Comparison of ENCODE assay signal across 10 cellular contexts in the genomic region with DNA sequence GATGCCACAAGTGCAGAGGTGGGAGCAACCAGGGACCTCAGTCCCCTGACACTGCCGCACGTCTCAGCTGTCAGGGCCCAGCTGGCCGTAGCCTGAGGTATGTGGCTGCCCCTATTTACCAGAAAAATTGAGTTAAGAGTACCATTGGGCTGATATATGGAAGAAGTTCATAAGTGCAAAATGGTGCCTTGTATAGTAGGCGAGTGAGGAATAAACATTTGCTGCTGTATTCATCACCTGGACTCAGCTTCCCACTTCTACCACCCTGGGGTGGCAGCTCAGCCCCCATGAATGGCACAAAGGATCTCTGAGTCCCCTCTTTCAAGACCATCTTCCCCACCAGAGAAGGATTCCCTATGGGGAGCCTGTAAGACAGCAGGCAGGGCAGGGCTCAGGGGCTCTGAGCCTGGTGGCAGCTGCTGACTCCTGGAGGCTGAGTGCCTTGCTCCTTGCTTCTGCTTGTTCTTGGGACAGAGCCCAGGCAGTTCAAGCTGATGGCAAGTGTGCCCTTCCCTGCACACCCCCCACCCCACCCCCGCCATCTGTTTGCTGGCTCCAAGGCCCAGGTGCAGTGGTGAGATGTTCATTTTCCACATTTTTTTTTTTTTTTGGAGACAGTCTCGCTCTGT. TPM values are rescaled to one million over a fixed set of nuclear protein-coding genes. Genes with fewer than 3 reads are reported as not detected.
A peak's percentile ranks its signal among the peaks of the same experiment; 100 is the strongest.
DNase-seq lines count a peak whose midpoint lies in the region; ATAC-seq and TF ChIP-seq lines count a peak whose summit lies in the region.
"Had no signal": no experiment of that assay in that cellular context is flagged by ENCODE, and none has a peak within 500 bp of the region (broad histone marks: within the 10 kb centered on the region; RNA-seq: fewer than 3 reads in every experiment).

No MANE protein-coding gene starts in this region.

- no peak for TF ChIP-seq CTCF in GM12865 (IDR thresholded peaks at IDR 0.05; ENCODE audit: insufficient read depth, low read depth, low read length, missing control alignments)
- no peak for TF ChIP-seq CTCF in fibroblast of mammary gland (conservative IDR thresholded peaks at IDR 0.05; ENCODE audit: control insufficient read depth, insufficient read depth, low read depth, low read length)

- H3K4me1 ChIP-seq in BLaER1: peaks cover 81% of the 10 kb centered on the region

- H3K9me3 ChIP-seq in BLaER1: no peaks in the 10 kb centered on the region

- H3K4me3 ChIP-seq in BLaER1 (0 out of 2 replicates have a peak overlapping the region, but pooled peaks have one; percentile 14), GM12865 (ENCODE audit: low read depth, low read length) (no peak overlapping the region), fibroblast of mammary gland (ENCODE audit: control insufficient read depth, low read depth, low read length) (no peak overlapping the region)

- H3K9ac ChIP-seq in BLaER1: peak overlapping the region; percentile 98

- peak overlapping the region; percentile 98 for H3K4me2 ChIP-seq in BLaER1

- no peaks in the 10 kb centered on the region for H3K27me3 ChIP-seq in BLaER1

- peaks cover 95% of the 10 kb centered on the region for H3K36me3 ChIP-seq in BLaER1

- no peak for ATAC-seq in HG03460 (IDR thresholded peaks at IDR 0.05; ENCODE audit: unreplicated experiment)
- ATAC-seq in HG03045 (IDR thresholded peaks at IDR 0.05; ENCODE audit: unreplicated experiment): no peak
- ATAC-seq: sciatic nerve had no signal

- H4K20me1 ChIP-seq in BLaER1: peaks cover 97% of the 10 kb centered on the region

- peak overlapping the region; percentile 97 for H3K27ac ChIP-seq in BLaER1

- peak; percentile 61 for DNase-seq in GM12865 (ENCODE audit: low read depth)
- DNase-seq in fibroblast of mammary gland (ENCODE audit: low read depth): peak; percentile 43
- DNase-seq in stimulated activated naive CD4-positive, alpha-beta T cell treated with Interleukin-2 at 50 U/mL for 16 hours (lab: John Stamatoyannopoulos, UW): no peak
- no peak for DNase-seq in GOT3 (lab: John Stamatoyannopoulos, UW)
- DNase-seq: kidney glomerular epithelial cell had no signal

TF ChIP-seq in PFSK-1, 5 proteins besides CTCF, POLR2A, EP300 and RAD21:
- TF ChIP-seq, protein P1, sequence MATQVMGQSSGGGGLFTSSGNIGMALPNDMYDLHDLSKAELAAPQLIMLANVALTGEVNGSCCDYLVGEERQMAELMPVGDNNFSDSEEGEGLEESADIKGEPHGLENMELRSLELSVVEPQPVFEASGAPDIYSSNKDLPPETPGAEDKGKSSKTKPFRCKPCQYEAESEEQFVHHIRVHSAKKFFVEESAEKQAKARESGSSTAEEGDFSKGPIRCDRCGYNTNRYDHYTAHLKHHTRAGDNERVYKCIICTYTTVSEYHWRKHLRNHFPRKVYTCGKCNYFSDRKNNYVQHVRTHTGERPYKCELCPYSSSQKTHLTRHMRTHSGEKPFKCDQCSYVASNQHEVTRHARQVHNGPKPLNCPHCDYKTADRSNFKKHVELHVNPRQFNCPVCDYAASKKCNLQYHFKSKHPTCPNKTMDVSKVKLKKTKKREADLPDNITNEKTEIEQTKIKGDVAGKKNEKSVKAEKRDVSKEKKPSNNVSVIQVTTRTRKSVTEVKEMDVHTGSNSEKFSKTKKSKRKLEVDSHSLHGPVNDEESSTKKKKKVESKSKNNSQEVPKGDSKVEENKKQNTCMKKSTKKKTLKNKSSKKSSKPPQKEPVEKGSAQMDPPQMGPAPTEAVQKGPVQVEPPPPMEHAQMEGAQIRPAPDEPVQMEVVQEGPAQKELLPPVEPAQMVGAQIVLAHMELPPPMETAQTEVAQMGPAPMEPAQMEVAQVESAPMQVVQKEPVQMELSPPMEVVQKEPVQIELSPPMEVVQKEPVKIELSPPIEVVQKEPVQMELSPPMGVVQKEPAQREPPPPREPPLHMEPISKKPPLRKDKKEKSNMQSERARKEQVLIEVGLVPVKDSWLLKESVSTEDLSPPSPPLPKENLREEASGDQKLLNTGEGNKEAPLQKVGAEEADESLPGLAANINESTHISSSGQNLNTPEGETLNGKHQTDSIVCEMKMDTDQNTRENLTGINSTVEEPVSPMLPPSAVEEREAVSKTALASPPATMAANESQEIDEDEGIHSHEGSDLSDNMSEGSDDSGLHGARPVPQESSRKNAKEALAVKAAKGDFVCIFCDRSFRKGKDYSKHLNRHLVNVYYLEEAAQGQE (IDR thresholded peaks at IDR 0.05; ENCODE audit: insufficient read depth in 1 of 2, low read depth in 2 of 2, low read length in 2 of 2): no peak
- peak; percentile 9; the same call in 1 of the 2 replicates for TF ChIP-seq POLR2AphosphoS5 (IDR thresholded peaks at IDR 0.05; ENCODE audit: low read depth, low read length)

RNA-seq across cellular contexts. Expression of a gene that starts 29.0 kb away (rescaled TPM):
- polyA plus RNA-seq in PFSK-1 (2012; ENCODE audit: insufficient read length, low read depth): 166 TPM

RNA-seq across cellular contexts. Expression of a gene that starts 47.6 kb away (rescaled TPM):
- polyA plus RNA-seq in PFSK-1 (2012; ENCODE audit: insufficient read length, low read depth): 3.8 TPM

Comparison
In these comparisons a context has a peak if more than half of its experiments do, and no peak if none do; other contexts are left out.
1. DNase-seq: peak in GM12865 (single experiment) and fibroblast of mammary gland (single experiment); none in stimulated activated naive CD4-positive, alpha-beta T cell treated with Interleukin-2 at 50 U/mL for 16 hours (single experiment) and GOT3 (single experiment).